2 cellular contexts compared by ENCODE assay signal in genomic region chr4:137635596-137635995, GRCh38.
TF ChIP-seq lines count a peak whose summit lies in the region.

No MANE protein-coding gene starts in this region.

TF ChIP-seq in IMR-90, 13 proteins besides CTCF, POLR2A, EP300 and RAD21 (continued from another document):
- TF ChIP-seq ELK1 (IDR thresholded peaks at IDR 0.05; ENCODE audit: borderline replicate concordance, low read depth, low read length) (no peak), MAZ (IDR thresholded peaks at IDR 0.05; ENCODE audit: borderline replicate concordance, low read depth, low read length) (no peak), NFE2L2 (IDR thresholded peaks at IDR 0.05; ENCODE audit: low read depth, low read length) (no peak), CEBPB (IDR thresholded peaks at IDR 0.05; ENCODE audit: low read depth, low read length) (no peak), BHLHE40 (IDR thresholded peaks at IDR 0.05; ENCODE audit: low read depth, low read length) (no peak), CHD1 (IDR thresholded peaks at IDR 0.05; ENCODE audit: low read depth, low read length) (no peak), USF2 (IDR thresholded peaks at IDR 0.05; ENCODE audit: low read depth, low read length) (no peak)

TF ChIP-seq in WTC11, 78 proteins besides CTCF, POLR2A, EP300 and RAD21 (continued from another document):
- TF ChIP-seq FOXJ3 (CRISPR knock-in tag; IDR thresholded peaks at IDR 0.05; ENCODE audit: borderline replicate concordance) = no peak
- TF ChIP-seq SOX15 (CRISPR knock-in tag; IDR thresholded peaks at IDR 0.05) = no peak
- TF ChIP-seq SMAD4 (CRISPR knock-in tag; IDR thresholded peaks at IDR 0.05) = no peak
- TF ChIP-seq OVOL2 (CRISPR knock-in tag; IDR thresholded peaks at IDR 0.05; ENCODE audit: borderline replicate concordance) = no peak
- no peak for TF ChIP-seq ATF3 (CRISPR knock-in tag; conservative IDR thresholded peaks at IDR 0.05)
- no peak for TF ChIP-seq MYBL2 (CRISPR knock-in tag; IDR thresholded peaks at IDR 0.05)
- no peak for TF ChIP-seq ZNF121 (CRISPR knock-in tag; IDR thresholded peaks at IDR 0.05)
- no peak for TF ChIP-seq JUN (CRISPR knock-in tag; IDR thresholded peaks at IDR 0.05)
- TF ChIP-seq ZBTB43 (CRISPR knock-in tag; IDR thresholded peaks at IDR 0.05) = no peak
- TF ChIP-seq E2F1 (CRISPR knock-in tag; IDR thresholded peaks at IDR 0.05) = no peak
- TF ChIP-seq NR1H2 (CRISPR knock-in tag; IDR thresholded peaks at IDR 0.05) = no peak
- TF ChIP-seq ZSCAN18 (CRISPR knock-in tag; IDR thresholded peaks at IDR 0.05) = no peak
- no peak for TF ChIP-seq ELF4 (CRISPR knock-in tag; IDR thresholded peaks at IDR 0.05; ENCODE audit: low read depth)
- TF ChIP-seq ATF2 (CRISPR knock-in tag; IDR thresholded peaks at IDR 0.05; ENCODE audit: borderline replicate concordance, low read depth) = no peak
- TF ChIP-seq CREM (CRISPR knock-in tag; IDR thresholded peaks at IDR 0.05) = no peak
